ENCODE assay signal across 10 cellular contexts in the genomic region with DNA sequence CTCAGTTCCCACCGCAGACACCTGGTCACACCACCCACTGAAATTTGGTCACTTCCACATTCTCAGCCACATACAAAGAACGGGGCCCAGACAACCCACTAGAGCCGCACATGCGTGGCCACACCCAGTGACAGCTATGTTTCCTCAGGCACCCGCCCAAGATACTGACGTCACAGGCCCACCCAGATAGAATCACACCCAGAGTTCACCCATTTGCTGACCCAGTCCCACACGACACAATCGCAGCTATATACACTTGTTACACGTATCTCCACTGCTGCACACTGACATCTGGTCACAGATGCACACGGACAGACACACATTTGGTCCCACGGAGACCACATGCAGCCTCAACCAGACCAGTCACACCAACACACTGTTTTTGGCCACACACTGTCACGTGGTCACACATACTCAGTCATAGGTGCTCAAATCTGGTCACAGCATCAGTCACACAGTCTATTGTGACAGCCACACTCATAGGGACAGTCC. TPM values are rescaled to one million over a fixed set of nuclear protein-coding genes. Genes with fewer than 3 reads are reported as not detected.
A peak's percentile ranks its signal among the peaks of the same experiment; 100 is the strongest.
DNase-seq lines count a peak whose midpoint lies in the region; ATAC-seq and TF ChIP-seq lines count a peak whose summit lies in the region.
"Had no signal": no experiment of that assay in that cellular context is flagged by ENCODE, and none has a peak within 500 bp of the region (broad histone marks: within the 10 kb centered on the region; RNA-seq: fewer than 3 reads in every experiment).

No MANE protein-coding gene starts in this region.

- peaks cover 0 to 19% (median 11%) of the 10 kb centered on the region in 4 donors for H3K4me1 ChIP-seq in Peyer's patch
- peaks cover 8% of the 10 kb centered on the region for H3K4me1 ChIP-seq in psoas muscle

- no peaks in the 10 kb centered on the region for H3K9me3 ChIP-seq in Peyer's patch
- H3K9me3 ChIP-seq in psoas muscle = no peaks in the 10 kb centered on the region
- H3K9me3 ChIP-seq: neutrophil had no signal

- H3K27me3 ChIP-seq in Peyer's patch (no peaks in the 10 kb centered on the region), psoas muscle (ENCODE audit: insufficient read depth in 3 of 3, low read length in 2 of 3) (no peaks in the 10 kb centered on the region)
- H3K27me3 ChIP-seq: neutrophil had no signal

- intact Hi-C loops in psoas muscle (cut with DNase I) = no loop called here

- ATAC-seq in psoas muscle = no peak
- ATAC-seq in GM18858 (IDR thresholded peaks at IDR 0.05; ENCODE audit: unreplicated experiment) = no peak
- ATAC-seq in GM18909 (IDR thresholded peaks at IDR 0.05; ENCODE audit: poor library complexity, unreplicated experiment) = no peak
- ATAC-seq in HG03159 (IDR thresholded peaks at IDR 0.05; ENCODE audit: unreplicated experiment) = no peak

- TF ChIP-seq CTCF in Peyer's patch (IDR thresholded peaks at IDR 0.05) (no peak), psoas muscle (IDR thresholded peaks at IDR 0.05) (no peak)

- H3K36me3 ChIP-seq in Peyer's patch (peaks cover 0 to 34% (median 0%) of the 10 kb centered on the region in 3 donors), psoas muscle (ENCODE audit: insufficient read depth in 1 of 2, low read depth in 1 of 2) (peaks cover 0 to 26% of the 10 kb centered on the region in 2 donors)

- 34 to 50% (median 43%) methylated on average over 12 of the region's 12 CpGs for WGBS in psoas muscle, 3 donors

- peak overlapping the region in 1 of 4 donors; percentile 3 for H3K4me3 ChIP-seq in Peyer's patch
- H3K4me3 ChIP-seq in psoas muscle = no peak overlapping the region

- DNase-seq in CD1c-positive myeloid dendritic cell (ENCODE audit: extremely low spot score) = peak; percentile 81
- peak; percentile 75 to 92 (median 88) for DNase-seq in Peyer's patch
- DNase-seq in fibroblast of the conjunctiva (ENCODE audit: low read depth) = peak; percentile 47
- DNase-seq in psoas muscle = peak; percentile 83 to 92
- no peak for DNase-seq in stimulated activated CD4-positive, alpha-beta T cell treated with anti-CD3 and anti-CD28 coated beads, Interleukin-4, amount 100 ng/mL, for 4 hours
- DNase-seq: stimulated activated CD8-positive, alpha-beta memory T cell treated with anti-CD3 and anti-CD28 coated beads, Interleukin-4, amount 100 ng/mL, for 48 hours had no signal

- peak overlapping the region; percentile 21 to 82 (median 48) for H3K27ac ChIP-seq in Peyer's patch
- no peak overlapping the region for H3K27ac ChIP-seq in psoas muscle
- H3K27ac ChIP-seq: neutrophil had no signal

- no peak for TF ChIP-seq POLR2A in Peyer's patch (IDR thresholded peaks at IDR 0.05)

RNA-seq across cellular contexts. Expression of a gene that starts 2.9 kb away (rescaled TPM):
- total RNA-seq in Peyer's patch (100 to 1,000 TPM in 1 of 4 donors, 10 to 100 TPM in 3; 10.9 to 151 (median 27.9) TPM), psoas muscle (10 to 100 TPM; 12.0 to 13.3 (median 12.9) TPM)
- 1 to 10 TPM; 3.3 to 5.5 (median 4.1) TPM for polyA plus RNA-seq in psoas muscle

RNA-seq across cellular contexts. Expression of a gene that starts 29.1 kb away (rescaled TPM):
- total RNA-seq in Peyer's patch (10 to 100 TPM; 32.4 to 92.8 (median 41.9) TPM), psoas muscle (10 to 100 TPM in 3 of 4 donors, 1 to 10 TPM in 1; 6.8 to 16.2 (median 13.7) TPM)
- 10 to 100 TPM; 13.2 to 43.1 (median 16.1) TPM for polyA plus RNA-seq in psoas muscle

RNA-seq across cellular contexts. Expression of a gene that starts 29.3 kb away (rescaled TPM):
- total RNA-seq in Peyer's patch = 10 to 100 TPM; 34.5 to 43.9 (median 38.9) TPM
- 10 to 100 TPM in 3 of 4 donors, 1 to 10 TPM in 1; 6.9 to 16.7 (median 14.2) TPM for total RNA-seq in psoas muscle
- 10 to 100 TPM; 10.2 to 19.2 (median 16.6) TPM for polyA plus RNA-seq in psoas muscle

Comparison
In these comparisons a context has a peak if more than half of its experiments do, and no peak if none do; other contexts are left out.
1. DNase-seq: peak in CD1c-positive myeloid dendritic cell (single experiment), Peyer's patch (3 of 3), fibroblast of the conjunctiva (single experiment) and psoas muscle (2 of 2); none in stimulated activated CD4-positive, alpha-beta T cell treated with anti-CD3 and anti-CD28 coated beads, Interleukin-4, amount 100 ng/mL, for 4 hours (0 of 2).